ENCODE assay signal across 14 cellular contexts in genomic region chr1:5977494-5978444, GRCh38. TPM values are rescaled to one million over a fixed set of nuclear protein-coding genes. Genes with fewer than 3 reads are reported as not detected.
DNase-seq lines count a peak whose midpoint lies in the region; ATAC-seq and TF ChIP-seq lines count a peak whose summit lies in the region.
"Had no signal": no experiment of that assay in that cellular context is flagged by ENCODE, and none has a peak within 500 bp of the region (broad histone marks: within the 10 kb centered on the region; RNA-seq: fewer than 3 reads in every experiment).

No MANE protein-coding gene starts in this region.

- in situ Hi-C loops in GM23248 (cut with MboI): loop anchor here (10.0 kb wide), 1 partner anchor 463 kb away; no protein-coding TSS in a partner anchor

- H3K36me3 Mint-ChIP-seq in T-helper 2 cell treated with Interferon-gamma antibody and Interleukin-4, amounts not matched to agents 5 μg/mL and 100 μg/mL, for 36 hours (ENCODE audit: low read depth): peaks cover 13% of the 10 kb centered on the region
- H3K36me3 Mint-ChIP-seq in activated naive CD8-positive, alpha-beta T cell treated with anti-CD3 and anti-CD28 coated beads, Interleukin-2, amount 10 ng/mL, durations not matched to agents 7 days and 5 days: peaks cover 16% of the 10 kb centered on the region
- peaks cover 33% of the 10 kb centered on the region for H3K36me3 Mint-ChIP-seq in endodermal cell (ENCODE audit: low read depth)

- no peak for DNase-seq in T-helper 2 cell treated with Interferon-gamma antibody and Interleukin-4, amounts not matched to agents 5 μg/mL and 100 μg/mL, for 36 hours (ENCODE audit: low spot score)
- DNase-seq in T-helper 2 cell (no peak), GM23248 (peak; percentile 28), osteoblast (ENCODE audit: insufficient read length, low spot score, missing footprints) (peak; percentile 43), kidney glomerular epithelial cell (lab: John Stamatoyannopoulos, UW) (no peak), NOMO-1 treated with dmso at 0.1 percent for 144 hours (lab: John Stamatoyannopoulos, UW; ENCODE audit: unreplicated experiment) (no peak), endodermal cell (no peak)
- DNase-seq in activated naive CD8-positive, alpha-beta T cell treated with anti-CD3 and anti-CD28 coated beads, Interleukin-2, amount 10 ng/mL, durations not matched to agents 7 days and 5 days: no peak
- DNase-seq: anterior cingulate cortex; dermis blood vessel endothelial cell; DMS79 treated with DMSO at 0.1 percent for 48 hours; NCI-H510A; stimulated activated CD4-positive, alpha-beta T cell treated with anti-CD3 and anti-CD28 coated beads, Interleukin-12 subunit alpha, Interleukin-12 subunit beta, amount 100 ng/mL, for 4 hours; transverse colon had no signal

- no peaks in the 10 kb centered on the region for H3K36me3 ChIP-seq in GM23248 (ENCODE audit: low read depth)
- no peaks in the 10 kb centered on the region for H3K36me3 ChIP-seq in osteoblast (ENCODE audit: insufficient read depth, low read length)
- H3K36me3 ChIP-seq in endodermal cell (ENCODE audit: control insufficient read depth, insufficient read depth, low read length): no peaks in the 10 kb centered on the region
- H3K36me3 ChIP-seq: transverse colon had no signal

- H3K27me3 ChIP-seq in GM23248 (replicated peaks; ENCODE audit: insufficient read depth) (no peaks in the 10 kb centered on the region), osteoblast (ENCODE audit: insufficient read depth, low read length) (no peaks in the 10 kb centered on the region), endodermal cell (ENCODE audit: control insufficient read depth, insufficient read depth, low read length, poor library complexity, severe bottlenecking) (no peaks in the 10 kb centered on the region)
- H3K27me3 ChIP-seq: transverse colon had no signal

- 87 to 88% methylated on average over 25 to 26 of the region's 26 CpGs for WGBS in GM23248 (ENCODE audit: low coverage in 1 of 2, low lambda C conversion rate in 2 of 2, missing lambda C conversion rate in 2 of 2), 2 experiments
- WGBS in endodermal cell (ENCODE audit: insufficient coverage in 1 of 2, insufficient read length in 1 of 2), 2 experiments: 88 to 91% methylated on average over 22 to 25 of the region's 26 CpGs

- H3K4me3 ChIP-seq in GM23248: no peak overlapping the region
- no peak overlapping the region for H3K4me3 ChIP-seq in osteoblast (ENCODE audit: insufficient read depth, low read length)
- H3K4me3 ChIP-seq in endodermal cell (ENCODE audit: low read length): no peak overlapping the region
- H3K4me3 ChIP-seq: transverse colon had no signal

- H3K4me2 ChIP-seq in GM23248 (ENCODE audit: unreplicated experiment) (no peak overlapping the region), osteoblast (ENCODE audit: insufficient read depth, low read length) (no peak overlapping the region)

- H3K27ac Mint-ChIP-seq in T-helper 2 cell treated with Interferon-gamma antibody and Interleukin-4, amounts not matched to agents 5 μg/mL and 100 μg/mL, for 36 hours: peak overlapping the region; percentile 68
- peak overlapping the region; percentile 55 for H3K27ac Mint-ChIP-seq in activated naive CD8-positive, alpha-beta T cell treated with anti-CD3 and anti-CD28 coated beads, Interleukin-2, amount 10 ng/mL, durations not matched to agents 7 days and 5 days
- H3K27ac Mint-ChIP-seq in endodermal cell: no peak overlapping the region

- H3K9me3 ChIP-seq in GM23248 (ENCODE audit: low read depth): no peaks in the 10 kb centered on the region
- no peaks in the 10 kb centered on the region for H3K9me3 ChIP-seq in osteoblast (ENCODE audit: low read depth, low read length)
- no peaks in the 10 kb centered on the region for H3K9me3 ChIP-seq in endodermal cell (ENCODE audit: control insufficient read depth, low read length)
- H3K9me3 ChIP-seq: transverse colon had no signal

- peak overlapping the region; percentile 32 for H3K4me3 Mint-ChIP-seq in T-helper 2 cell treated with Interferon-gamma antibody and Interleukin-4, amounts not matched to agents 5 μg/mL and 100 μg/mL, for 36 hours
- H3K4me3 Mint-ChIP-seq in activated naive CD8-positive, alpha-beta T cell treated with anti-CD3 and anti-CD28 coated beads, Interleukin-2, amount 10 ng/mL, durations not matched to agents 7 days and 5 days: no peak overlapping the region
- H3K4me3 Mint-ChIP-seq in endodermal cell: no peak overlapping the region

- POLR2A ChIA-PET in activated naive CD8-positive, alpha-beta T cell treated with anti-CD3 and anti-CD28 coated beads, Interleukin-2, amount 10 ng/mL, durations not matched to agents 7 days and 5 days (lab: Charles Lee): no interaction called here

- H3K27me3 Mint-ChIP-seq in T-helper 2 cell treated with Interferon-gamma antibody and Interleukin-4, amounts not matched to agents 5 μg/mL and 100 μg/mL, for 36 hours (ENCODE audit: low read depth): no peaks in the 10 kb centered on the region
- H3K27me3 Mint-ChIP-seq in activated naive CD8-positive, alpha-beta T cell treated with anti-CD3 and anti-CD28 coated beads, Interleukin-2, amount 10 ng/mL, durations not matched to agents 7 days and 5 days: no peaks in the 10 kb centered on the region
- no peaks in the 10 kb centered on the region for H3K27me3 Mint-ChIP-seq in endodermal cell (ENCODE audit: insufficient read depth)

- H3K79me2 ChIP-seq in GM23248 (ENCODE audit: insufficient read depth) (no peaks in the 10 kb centered on the region), osteoblast (ENCODE audit: insufficient read depth, low read length) (no peaks in the 10 kb centered on the region)

- TF ChIP-seq CTCF in osteoblast (IDR thresholded peaks at IDR 0.05; ENCODE audit: extremely low read depth, low read depth, low read length) (no peak), endodermal cell (conservative IDR thresholded peaks at IDR 0.05) (no peak)

- peaks cover 37% of the 10 kb centered on the region for H3K4me1 Mint-ChIP-seq in T-helper 2 cell treated with Interferon-gamma antibody and Interleukin-4, amounts not matched to agents 5 μg/mL and 100 μg/mL, for 36 hours (ENCODE audit: low read depth)
- peaks cover 10% of the 10 kb centered on the region for H3K4me1 Mint-ChIP-seq in activated naive CD8-positive, alpha-beta T cell treated with anti-CD3 and anti-CD28 coated beads, Interleukin-2, amount 10 ng/mL, durations not matched to agents 7 days and 5 days
- H3K4me1 Mint-ChIP-seq in endodermal cell: peaks cover 13% of the 10 kb centered on the region

- H2AFZ ChIP-seq in GM23248 (no peak overlapping the region), osteoblast (ENCODE audit: low read length) (no peak overlapping the region)

- H3K27ac ChIP-seq in GM23248 (no peak overlapping the region), osteoblast (ENCODE audit: low read depth, low read length) (no peak overlapping the region), endodermal cell (ENCODE audit: low read depth, low read length) (no peak overlapping the region)
- H3K27ac ChIP-seq: transverse colon had no signal

- no peaks in the 10 kb centered on the region for H3K9me3 Mint-ChIP-seq in T-helper 2 cell treated with Interferon-gamma antibody and Interleukin-4, amounts not matched to agents 5 μg/mL and 100 μg/mL, for 36 hours
- peaks cover 1% of the 10 kb centered on the region for H3K9me3 Mint-ChIP-seq in activated naive CD8-positive, alpha-beta T cell treated with anti-CD3 and anti-CD28 coated beads, Interleukin-2, amount 10 ng/mL, durations not matched to agents 7 days and 5 days
- H3K9me3 Mint-ChIP-seq in endodermal cell: peaks cover 8% of the 10 kb centered on the region

- no peaks in the 10 kb centered on the region for H3K9me2 ChIP-seq in GM23248 (ENCODE audit: insufficient read depth)

- no peaks in the 10 kb centered on the region for H4K20me1 ChIP-seq in GM23248 (ENCODE audit: insufficient read depth)
- H4K20me1 ChIP-seq in osteoblast (ENCODE audit: insufficient read depth, low read length): peaks cover 14% of the 10 kb centered on the region

- ATAC-seq in activated naive CD8-positive, alpha-beta T cell treated with anti-CD3 and anti-CD28 coated beads, Interleukin-2, amount 10 ng/mL, durations not matched to agents 7 days and 5 days (ENCODE audit: low read depth): peak; percentile 21

- H3F3A ChIP-seq in GM23248 (ENCODE audit: insufficient read depth): peaks cover 9% of the 10 kb centered on the region; the same call in 1 of the 2 replicates

- H3K4me1 ChIP-seq in GM23248 (ENCODE audit: insufficient read depth) (peaks cover 9% of the 10 kb centered on the region), osteoblast (ENCODE audit: insufficient read depth, low read length) (no peaks in the 10 kb centered on the region), endodermal cell (ENCODE audit: control insufficient read depth, insufficient read depth, low read length) (no peaks in the 10 kb centered on the region)

- H3K9ac ChIP-seq in GM23248: no peak overlapping the region
- H3K9ac ChIP-seq in endodermal cell (ENCODE audit: extremely low read depth, low read length, poor library complexity, severe bottlenecking): no peak overlapping the region

RNA-seq across cellular contexts. Expression of gene NPHP4, which starts 14.5 kb away (rescaled TPM):
- 4.0 and 7.8 TPM in 2 replicates for total RNA-seq in GM23248 (2014; rRNA removed; shearing (Covaris generic))
- 4.2 and 4.4 TPM in 2 replicates for polyA plus RNA-seq in GM23248 (2016; fragmentation: Nextera tagmentation; extraction: Ambion mirVana)
- total RNA-seq in activated naive CD8-positive, alpha-beta T cell treated with anti-CD3 and anti-CD28 coated beads, Interleukin-2, amount 10 ng/mL, durations not matched to agents 7 days and 5 days: 10 to 100 TPM; 16.4 to 17.5 TPM
- 6.5 and 8.0 TPM in 2 replicates for total RNA-seq in osteoblast
- total RNA-seq in endodermal cell: 10 to 100 TPM; 19.1 to 25.4 TPM
- 15.1 TPM for polyA plus RNA-seq in endodermal cell (2013, experiment 1 of 2)
- 12.6 TPM for polyA plus RNA-seq in endodermal cell (2013, experiment 2 of 2)

Comparison
In these comparisons a context has a peak if more than half of its experiments do, and no peak if none do; other contexts are left out.
1. DNase-seq: peak in GM23248 (single experiment) and osteoblast (single experiment); none in T-helper 2 cell treated with Interferon-gamma antibody and Interleukin-4, amounts not matched to agents 5 μg/mL and 100 μg/mL, for 36 hours (single experiment), T-helper 2 cell (0 of 5), activated naive CD8-positive, alpha-beta T cell treated with anti-CD3 and anti-CD28 coated beads, Interleukin-2, amount 10 ng/mL, durations not matched to agents 7 days and 5 days (single experiment), kidney glomerular epithelial cell (single experiment), NOMO-1 treated with dmso at 0.1 percent for 144 hours (single experiment) and endodermal cell (single experiment).